ENCODE assay signal across 24 cellular contexts in the genomic region with DNA sequence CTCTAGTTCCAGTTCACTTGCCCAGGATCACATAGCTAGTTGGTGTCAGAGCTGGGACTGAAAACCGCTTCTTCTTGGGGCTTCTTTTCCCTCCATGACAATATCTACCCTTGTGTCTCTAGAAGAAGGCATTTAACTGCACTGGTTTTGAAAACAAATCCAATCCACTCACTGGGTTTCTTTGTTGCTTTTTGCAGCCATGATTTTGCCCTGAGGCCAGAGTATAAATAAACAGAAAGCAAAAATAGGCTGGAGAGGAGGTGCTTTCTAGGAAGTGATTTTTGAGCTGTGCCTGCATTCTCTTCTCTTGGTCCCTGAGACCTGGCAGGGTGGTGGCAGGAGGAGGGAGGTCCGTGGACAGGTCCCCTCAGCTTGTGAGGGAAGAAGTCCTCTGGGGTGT.
"Had no signal": no experiment of that assay in that cellular context is flagged by ENCODE, and none has a peak within 500 bp of the region (broad histone marks: within the 10 kb centered on the region; RNA-seq: fewer than 3 reads in every experiment).

No MANE protein-coding gene starts in this region.

- H3K4me3 ChIP-seq: dorsolateral prefrontal cortex, esophagus squamous epithelium, left lung, vagina had no signal

- DNase-seq: activated B cell treated with CpG ODN at 0.5 μM for 24 hours; activated CD4-positive, alpha-beta T cell treated with anti-CD3 and anti-CD28 coated beads for 36 hours; activated CD4-positive, alpha-beta T cell treated with anti-CD3 and anti-CD28 coated beads, Interleukin-2, amount 50 U/mL, for 4 hours; activated CD8-positive, alpha-beta memory T cell treated with anti-CD3 and anti-CD28 coated beads for 24 hours; activated CD8-positive, alpha-beta memory T cell treated with anti-CD3 and anti-CD28 coated beads, Interleukin-2, amount 50 U/mL, for 4 hours; activated naive CD4-positive, alpha-beta T cell; activated T-cell treated with anti-CD3 and anti-CD28 coated beads, Interleukin-2, amount 50 U/mL, for 24 hours; central memory CD4-positive, alpha-beta T cell; dorsolateral prefrontal cortex; effector memory CD8-positive, alpha-beta T cell; esophagus squamous epithelium; hippocampal formation; kidney glomerular epithelial cell; left lung; natural killer cell; retina; stimulated activated CD4-positive, alpha-beta T cell treated with anti-CD3 and anti-CD28 coated beads, Interleukin-2, amount 100 ng/mL, for 48 hours; stimulated activated CD8-positive, alpha-beta memory T cell treated with anti-CD3 and anti-CD28 coated beads, Interleukin-4, amount 100 ng/mL, for 48 hours; stimulated activated naive B cell treated with anti-CD40 and anti-IgM and Interleukin-4, amounts not matched to agents 10 μg/mL and 1 μg/mL and 100 μg/mL, for 72 hours; T1000 had no signal

- H3K4me1 ChIP-seq: esophagus squamous epithelium, left lung, vagina had no signal

- H3K27ac ChIP-seq: dorsolateral prefrontal cortex, esophagus squamous epithelium, left lung, vagina had no signal

- FAIRE-seq: astrocyte, colon, endothelial cell of umbilical vein had no signal

- H3K36me3 ChIP-seq: esophagus squamous epithelium, left lung, vagina had no signal

- H3K9me3 ChIP-seq: esophagus squamous epithelium, vagina had no signal

- H3K27me3 ChIP-seq: left lung, vagina had no signal
